21 cellular contexts compared by ENCODE assay signal in the genomic region with DNA sequence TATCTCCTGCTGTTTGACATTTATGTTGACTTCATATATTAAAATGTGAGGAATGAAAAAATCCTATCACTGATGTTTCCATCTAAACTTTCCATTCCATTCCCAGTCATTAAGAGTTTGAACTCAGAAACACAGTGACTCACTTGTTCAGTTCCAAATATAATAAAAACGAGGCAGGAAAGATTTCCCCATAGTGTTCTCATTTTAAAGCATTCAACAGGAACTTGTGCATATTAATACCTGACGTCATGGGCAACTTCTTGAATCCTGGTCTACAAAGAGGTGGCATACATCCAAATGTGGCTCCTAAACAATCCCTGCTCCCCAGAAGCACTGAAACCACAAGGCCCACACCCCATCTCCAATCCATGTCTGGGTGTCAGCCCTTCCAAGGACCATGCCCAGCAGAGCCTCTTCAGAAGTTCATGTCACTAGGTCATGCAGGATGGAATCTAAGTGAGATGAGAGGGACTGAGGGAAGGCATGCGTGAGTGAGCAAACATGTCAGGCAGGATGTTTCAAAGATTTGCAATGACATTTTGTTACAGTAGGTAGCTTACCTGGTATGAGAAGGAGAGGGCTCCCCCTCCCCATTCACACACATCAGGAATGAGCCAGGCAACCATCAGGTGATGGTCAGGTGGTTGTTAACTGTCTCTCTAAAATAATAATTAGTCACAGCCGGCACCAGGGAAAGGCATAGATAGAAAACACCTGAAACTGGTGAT. TPM values are rescaled to one million over a fixed set of nuclear protein-coding genes. Genes with fewer than 3 reads are reported as not detected.
"Had no signal": no experiment of that assay in that cellular context is flagged by ENCODE, and none has a peak within 500 bp of the region (broad histone marks: within the 10 kb centered on the region; RNA-seq: fewer than 3 reads in every experiment).

No MANE protein-coding gene starts in this region.

- H3K36me3 Mint-ChIP-seq: stimulated activated effector memory CD8-positive, alpha-beta T cell treated with anti-CD3 and anti-CD28 coated beads, Interleukin-12 subunit alpha, Interleukin-12 subunit beta, amount 100 ng/mL, for 72 hours had no signal

- H3K4me3 ChIP-seq: coronary artery, heart left ventricle, lower lobe of right lung, ovary, thoracic aorta had no signal

- H3K27me3 ChIP-seq: ovary had no signal

- H3K27ac ChIP-seq: coronary artery, heart left ventricle, lower lobe of right lung, ovary, thoracic aorta, VCaP had no signal

- H3K27ac Mint-ChIP-seq: nephron progenitor cell; stimulated activated effector memory CD8-positive, alpha-beta T cell treated with anti-CD3 and anti-CD28 coated beads, Interleukin-12 subunit alpha, Interleukin-12 subunit beta, amount 100 ng/mL, for 72 hours; T-cell had no signal

- H3K4me1 Mint-ChIP-seq: stimulated activated effector memory CD8-positive, alpha-beta T cell treated with anti-CD3 and anti-CD28 coated beads, Interleukin-12 subunit alpha, Interleukin-12 subunit beta, amount 100 ng/mL, for 72 hours had no signal

- DNase-seq: activated CD4-positive, alpha-beta T cell treated with anti-CD3 and anti-CD28 coated beads for 1 hour; activated CD4-positive, alpha-beta T cell treated with anti-CD3 and anti-CD28 coated beads, Interleukin-2, amount 50 U/mL, for 4 hours; activated naive CD4-positive, alpha-beta T cell treated with anti-CD3 and anti-CD28 coated beads, Interleukin-2, amount 50 U/mL, for 16 hours; activated T-cell treated with anti-CD3 and anti-CD28 coated beads, Interleukin-2, amount 50 U/mL, for 1 hour; caudate nucleus; effector CD8-positive, alpha-beta T cell; heart left ventricle; left colon; lower lobe of right lung; nephron progenitor cell; ovary; stimulated activated CD4-positive, alpha-beta T cell treated with anti-CD3 and anti-CD28 coated beads, Interleukin-12 subunit alpha, Interleukin-12 subunit beta, amount 100 ng/mL, for 4 hours; stimulated activated CD4-positive, alpha-beta T cell treated with anti-CD3 and anti-CD28 coated beads, Interleukin-2, amount 100 ng/mL, for 24 hours; T-cell; T1000 had no signal

- H3K36me3 ChIP-seq: heart left ventricle, lower lobe of right lung, ovary, thoracic aorta had no signal

- H3K4me1 ChIP-seq: heart left ventricle, lower lobe of right lung had no signal

- H3K4me3 Mint-ChIP-seq: nephron progenitor cell; stimulated activated effector memory CD8-positive, alpha-beta T cell treated with anti-CD3 and anti-CD28 coated beads, Interleukin-12 subunit alpha, Interleukin-12 subunit beta, amount 100 ng/mL, for 72 hours; T-cell had no signal

RNA-seq across cellular contexts. Expression of a gene that starts 9.4 kb away (rescaled TPM):
- total RNA-seq: endothelial cell of umbilical vein, frontal cortex, heart left ventricle, left colon, lower lobe of right lung, ovary, T-cell, thoracic aorta had no signal

RNA-seq across cellular contexts. Expression of a gene that starts 21.4 kb away (rescaled TPM):
- total RNA-seq: endothelial cell of umbilical vein, frontal cortex, heart left ventricle, left colon, lower lobe of right lung, ovary, T-cell, thoracic aorta had no signal
